21 cellular contexts compared by ENCODE assay signal in the genomic region with DNA sequence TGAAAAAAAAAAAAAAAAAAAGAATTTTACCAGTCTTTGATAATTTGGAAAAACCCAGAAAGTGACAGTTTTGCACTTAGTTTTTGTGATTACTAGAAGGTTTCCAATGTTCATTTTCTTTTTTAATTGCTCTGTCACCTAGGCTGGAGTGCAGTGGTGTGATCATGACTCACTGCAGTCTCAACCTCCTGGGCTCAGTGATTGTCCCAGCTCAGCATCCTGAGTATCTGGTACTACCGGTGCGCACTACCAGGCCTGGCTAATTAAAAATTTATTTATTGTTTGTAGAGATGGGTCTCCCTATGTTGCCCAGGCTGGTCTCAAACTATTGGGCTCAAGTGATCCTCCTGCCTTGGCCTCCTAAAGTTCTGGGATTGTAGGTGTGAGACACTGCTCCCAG. TPM values are rescaled to one million over a fixed set of nuclear protein-coding genes. Genes with fewer than 3 reads are reported as not detected.
A peak's percentile ranks its signal among the peaks of the same experiment; 100 is the strongest.
DNase-seq lines count a peak whose midpoint lies in the region; ATAC-seq, FAIRE-seq and TF ChIP-seq lines count a peak whose summit lies in the region.
"Had no signal": no experiment of that assay in that cellular context is flagged by ENCODE, and none has a peak within 500 bp of the region (broad histone marks: within the 10 kb centered on the region; RNA-seq: fewer than 3 reads in every experiment).

No MANE protein-coding gene starts in this region.

- no peak overlapping the region for H3K27ac Mint-ChIP-seq in activated CD4-positive, alpha-beta T cell treated with anti-CD3 and anti-CD28 coated beads for 36 hours
- H3K27ac Mint-ChIP-seq: CD8-positive, alpha-beta T cell had no signal

- peaks cover 55% of the 10 kb centered on the region for H3K4me1 Mint-ChIP-seq in activated CD4-positive, alpha-beta T cell treated with anti-CD3 and anti-CD28 coated beads for 36 hours

- H3K9me3 ChIP-seq in small intestine (ENCODE audit: control insufficient read depth, low read depth), result no peaks in the 10 kb centered on the region
- H3K9me3 ChIP-seq: BE2C had no signal

- no peaks in the 10 kb centered on the region for H3K36me3 Mint-ChIP-seq in activated CD4-positive, alpha-beta T cell treated with anti-CD3 and anti-CD28 coated beads for 36 hours (ENCODE audit: low read depth)

- H3K4me1 ChIP-seq in small intestine (ENCODE audit: control insufficient read depth in 2 of 2, insufficient read depth in 1 of 2, low read depth in 1 of 2, low read length in 1 of 2), result peaks cover 0 to 2% of the 10 kb centered on the region in 2 donors

- intact Hi-C loops in activated CD4-positive, alpha-beta T cell treated with anti-CD3 and anti-CD28 coated beads for 36 hours (cut with DNase I, micrococcal nuclease), result loop anchor here in 1 of 2 experiments (10.0 kb wide), 2 partner anchors 421 to 1689 kb away; a partner anchor contains a TSS

- no peak overlapping the region for H3K4me3 Mint-ChIP-seq in activated CD4-positive, alpha-beta T cell treated with anti-CD3 and anti-CD28 coated beads for 36 hours
- H3K4me3 Mint-ChIP-seq: CD8-positive, alpha-beta T cell had no signal

- H3K9me3 Mint-ChIP-seq in activated CD4-positive, alpha-beta T cell treated with anti-CD3 and anti-CD28 coated beads for 36 hours (ENCODE audit: low read depth), result no peaks in the 10 kb centered on the region
- H3K9me3 Mint-ChIP-seq: CD8-positive, alpha-beta T cell had no signal

- POLR2A ChIA-PET in activated CD4-positive, alpha-beta T cell treated with anti-CD3 and anti-CD28 coated beads for 36 hours (lab: Charles Lee), result no interaction called here

- 82 to 94% (median 86%) methylated on average over 2 of the region's 2 CpGs for whole genome bisulfite sequencing in small intestine, 3 donors

- no peak overlapping the region for H3K27ac ChIP-seq in small intestine (ENCODE audit: low read depth in 1 of 2, low read length in 1 of 2)
- H3K27ac ChIP-seq: 22Rv1 had no signal

- H3K27me3 Mint-ChIP-seq in activated CD4-positive, alpha-beta T cell treated with anti-CD3 and anti-CD28 coated beads for 36 hours, result no peaks in the 10 kb centered on the region

- ATAC-seq in activated CD4-positive, alpha-beta T cell treated with anti-CD3 and anti-CD28 coated beads for 36 hours, result no peak
- ATAC-seq: CD8-positive, alpha-beta T cell; Panc1 had no signal

- no peak for TF ChIP-seq CTCF in bronchial epithelial cell (IDR thresholded peaks at IDR 0.05; ENCODE audit: insufficient read depth, low read length, severe bottlenecking)

- FAIRE-seq in bronchial epithelial cell (lab: Jason Lieb, UNC) (no peak), small intestine (lab: Jason Lieb, UNC) (no peak)
- FAIRE-seq: D721Med, GM12892 had no signal

- H3K27me3 ChIP-seq in bronchial epithelial cell (ENCODE audit: control insufficient read depth, insufficient read depth, low read length), result no peaks in the 10 kb centered on the region
- no peaks in the 10 kb centered on the region for H3K27me3 ChIP-seq in small intestine (ENCODE audit: control insufficient read depth in 2 of 2, insufficient read depth in 2 of 2, low read length in 2 of 2)
- H3K27me3 ChIP-seq: BE2C had no signal

- CTCF ChIA-PET in activated CD4-positive, alpha-beta T cell treated with anti-CD3 and anti-CD28 coated beads for 36 hours (lab: Charles Lee), result interaction anchor here (0.6 to 0.7 kb wide), 2 partner anchors 29 to 81 kb away, joined by 3 to 4 read pairs; no protein-coding TSS in a partner anchor

- peak; percentile 41 for DNase-seq in activated CD4-positive, alpha-beta T cell treated with anti-CD3 and anti-CD28 coated beads for 36 hours
- DNase-seq in activated CD4-positive, alpha-beta T cell treated with anti-CD3 and anti-CD28 coated beads for 4 hours, result no peak
- DNase-seq in stimulated activated CD4-positive, alpha-beta T cell treated with anti-CD3 and anti-CD28 coated beads, Interleukin-15, amount 100 ng/mL, for 24 hours, result peak; percentile 12
- no peak for DNase-seq in stimulated activated CD4-positive, alpha-beta T cell treated with anti-CD3 and anti-CD28 coated beads, Interleukin-4, amount 100 ng/mL, for 4 hours
- DNase-seq in bronchial epithelial cell (ENCODE audit: low read depth) (peak; percentile 20), small intestine (peak; percentile 21), DMS79 treated with DMSO at 0.1 percent for 48 hours (lab: John Stamatoyannopoulos, UW) (no peak)
- no peak for DNase-seq in activated CD8-positive, alpha-beta memory T cell treated with anti-CD3 and anti-CD28 coated beads for 24 hours
- DNase-seq: BE2C; CD8-positive, alpha-beta T cell; Karpas-422; NCI-H1105; NCI-H1694 treated with DMSO at 0.1 percent for 48 hours; NCI-H2107; NCI-H226; NCI-H524 treated with DMSO at 0.1 percent for 48 hours; Right ventricle myocardium superior had no signal

- H3K36me3 ChIP-seq in bronchial epithelial cell (ENCODE audit: control insufficient read depth, insufficient read depth, low read length), result no peaks in the 10 kb centered on the region
- peaks cover 0 to 2% of the 10 kb centered on the region in 2 donors for H3K36me3 ChIP-seq in small intestine (ENCODE audit: control insufficient read depth in 2 of 2, insufficient read depth in 2 of 2, low read length in 2 of 2)
- H3K36me3 ChIP-seq: BE2C had no signal

- H3K4me3 ChIP-seq in bronchial epithelial cell (ENCODE audit: low read depth, low read length) (no peak overlapping the region), small intestine (ENCODE audit: low read depth in 1 of 2, low read length in 2 of 2) (no peak overlapping the region)

RNA-seq across cellular contexts. Expression of a gene that starts 3.3 kb away (rescaled TPM):
- total RNA-seq in activated CD4-positive, alpha-beta T cell treated with anti-CD3 and anti-CD28 coated beads for 36 hours, result 10 to 100 TPM in 1 of 2 experiments, 1 to 10 TPM in 1; 9.8 to 13.3 TPM
- total RNA-seq in bronchial epithelial cell, result 19.0 and 19.1 TPM in 2 replicates
- 10 to 100 TPM; 62.7 to 89.0 (median 71.3) TPM for polyA plus RNA-seq in small intestine

RNA-seq across cellular contexts. Expression of a gene that starts 34.7 kb away (rescaled TPM):
- 10 to 100 TPM; 12.0 to 14.9 TPM for total RNA-seq in activated CD4-positive, alpha-beta T cell treated with anti-CD3 and anti-CD28 coated beads for 36 hours
- 1.5 and 1.8 TPM in 2 replicates for total RNA-seq in bronchial epithelial cell
- polyA plus RNA-seq in small intestine, result 100 to 1,000 TPM; 196 to 420 (median 292) TPM

Comparison
In these comparisons a context has a peak if more than half of its experiments do, and no peak if none do; other contexts are left out.
1. DNase-seq: peak in activated CD4-positive, alpha-beta T cell treated with anti-CD3 and anti-CD28 coated beads for 36 hours (single experiment), stimulated activated CD4-positive, alpha-beta T cell treated with anti-CD3 and anti-CD28 coated beads, Interleukin-15, amount 100 ng/mL, for 24 hours (single experiment), bronchial epithelial cell (single experiment) and small intestine (single experiment); none in activated CD4-positive, alpha-beta T cell treated with anti-CD3 and anti-CD28 coated beads for 4 hours (0 of 2), stimulated activated CD4-positive, alpha-beta T cell treated with anti-CD3 and anti-CD28 coated beads, Interleukin-4, amount 100 ng/mL, for 4 hours (0 of 2), DMS79 treated with DMSO at 0.1 percent for 48 hours (single experiment) and activated CD8-positive, alpha-beta memory T cell treated with anti-CD3 and anti-CD28 coated beads for 24 hours (single experiment).